In the genomic region with DNA sequence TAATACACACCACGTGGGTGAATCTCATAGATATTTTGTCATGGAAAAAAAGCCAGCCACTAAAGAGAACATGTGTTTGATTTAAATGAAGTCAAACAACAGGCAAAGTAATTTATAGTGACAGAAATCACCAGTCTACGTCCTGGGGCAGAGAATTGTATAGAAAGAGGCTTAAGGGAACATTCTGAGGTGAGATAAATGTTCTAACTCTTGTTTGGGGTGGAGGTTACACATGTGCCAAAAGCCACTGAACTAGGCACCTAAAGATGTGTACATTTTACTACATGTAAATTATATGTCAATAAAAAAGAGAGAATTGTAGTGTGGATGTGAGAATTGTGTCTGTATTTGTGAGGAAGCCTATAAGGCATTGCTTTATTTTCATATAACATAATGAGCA, we compare ENCODE assay signal across 8 cellular contexts.
"Had no signal": no experiment of that assay in that cellular context is flagged by ENCODE, and none has a peak within 500 bp of the region (broad histone marks: within the 10 kb centered on the region; RNA-seq: fewer than 3 reads in every experiment).

No MANE protein-coding gene starts in this region.

- H3K4me3 ChIP-seq: K562 had no signal

- DNase-seq: IMR-90, KBM-7, KG1 had no signal

- H3K4me1 Mint-ChIP-seq: IgD-negative memory B cell had no signal

- H3K27ac Mint-ChIP-seq: IgD-negative memory B cell had no signal

- FAIRE-seq: HepG2, HTR-8/SVneo, K562 had no signal

- H3K9me3 Mint-ChIP-seq: IgD-negative memory B cell had no signal

- H3K36me3 Mint-ChIP-seq: IgD-negative memory B cell had no signal

- H3K4me3 Mint-ChIP-seq: IgD-negative memory B cell had no signal

- H3K27ac ChIP-seq: HL-60 had no signal
